ENCODE assay signal across 20 cellular contexts in the genomic region with DNA sequence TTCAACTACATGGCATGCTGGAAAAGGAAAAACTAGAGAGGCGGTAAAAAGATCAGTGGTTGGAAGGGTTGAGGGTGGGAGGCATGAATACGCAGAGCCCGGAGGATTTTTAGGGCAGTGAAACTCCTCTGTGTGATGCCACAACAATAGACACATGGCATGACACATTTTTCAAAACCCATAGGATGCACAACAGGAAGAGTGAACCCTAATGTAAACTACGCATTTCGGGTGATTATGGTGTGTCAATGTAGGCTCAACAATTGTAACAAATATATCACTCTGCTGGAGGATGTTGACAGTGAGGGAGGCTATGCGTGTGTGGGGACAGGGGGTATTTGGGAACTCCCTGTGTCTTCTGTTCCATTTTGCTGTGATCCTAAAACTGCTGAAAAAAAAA. TPM values are rescaled to one million over a fixed set of nuclear protein-coding genes. Genes with fewer than 3 reads are reported as not detected.
A peak's percentile ranks its signal among the peaks of the same experiment; 100 is the strongest.
DNase-seq lines count a peak whose midpoint lies in the region; ATAC-seq lines count a peak whose summit lies in the region.
"Had no signal": no experiment of that assay in that cellular context is flagged by ENCODE, and none has a peak within 500 bp of the region (broad histone marks: within the 10 kb centered on the region; RNA-seq: fewer than 3 reads in every experiment).

No MANE protein-coding gene starts in this region.

- no peak for DNase-seq in activated CD8-positive, alpha-beta memory T cell treated with anti-CD3 and anti-CD28 coated beads, Interleukin-2, amount 10 ng/mL, durations not matched to agents 7 days and 5 days
- DNase-seq in activated CD8-positive, alpha-beta memory T cell treated with anti-CD3 and anti-CD28 coated beads, Interleukin-2, amount 50 U/mL, for 48 hours = no peak
- no peak for DNase-seq in CD8-positive, alpha-beta memory T cell
- DNase-seq in activated naive CD8-positive, alpha-beta T cell treated with anti-CD3 and anti-CD28 coated beads for 36 hours = no peak
- DNase-seq in stimulated activated effector memory CD8-positive, alpha-beta T cell treated with anti-CD3 and anti-CD28 coated beads, Interleukin-12 subunit alpha, Interleukin-12 subunit beta, amount 100 ng/mL, for 72 hours (ENCODE audit: low spot score in 2 of 2) = no peak
- DNase-seq in GM19238 (ENCODE audit: insufficient read length, low spot score) (no peak), hippocampal formation (lab: John Stamatoyannopoulos, UW) (no peak)
- DNase-seq in activated CD4-positive, CD25-positive, alpha-beta regulatory T cell treated with anti-CD3 and anti-CD28 coated beads, Interleukin-2, amount 50 U/mL, for 72 hours = no peak
- DNase-seq: 8988T, BE2C, DMS79 treated with DMSO at 0.1 percent for 48 hours, NCI-H1417 treated with DMSO at 0.1 percent for 48 hours, NCI-H1930, NCI-H2171, NCI-H446 treated with DMSO at 0.1 percent for 48 hours, NCI-H748 treated with DMSO at 0.1 percent for 48 hours, RPMI8226 had no signal

- peaks cover 15% of the 10 kb centered on the region for H3K4me1 Mint-ChIP-seq in activated CD8-positive, alpha-beta memory T cell treated with anti-CD3 and anti-CD28 coated beads, Interleukin-2, amount 10 ng/mL, durations not matched to agents 7 days and 5 days
- H3K4me1 Mint-ChIP-seq in CD8-positive, alpha-beta memory T cell = peaks cover 23 to 26% (median 24%) of the 10 kb centered on the region in 3 donors
- peaks cover 26% of the 10 kb centered on the region for H3K4me1 Mint-ChIP-seq in activated naive CD8-positive, alpha-beta T cell treated with anti-CD3 and anti-CD28 coated beads for 36 hours
- H3K4me1 Mint-ChIP-seq in stimulated activated effector memory CD8-positive, alpha-beta T cell treated with anti-CD3 and anti-CD28 coated beads, Interleukin-12 subunit alpha, Interleukin-12 subunit beta, amount 100 ng/mL, for 72 hours = peaks cover 20% of the 10 kb centered on the region
- H3K4me1 Mint-ChIP-seq: GM23338 had no signal

- no peak overlapping the region for H3K4me3 Mint-ChIP-seq in activated CD8-positive, alpha-beta memory T cell treated with anti-CD3 and anti-CD28 coated beads, Interleukin-2, amount 10 ng/mL, durations not matched to agents 7 days and 5 days
- peak overlapping the region in 1 of 7 donors; percentile 18 for H3K4me3 Mint-ChIP-seq in CD8-positive, alpha-beta memory T cell
- no peak overlapping the region for H3K4me3 Mint-ChIP-seq in activated naive CD8-positive, alpha-beta T cell treated with anti-CD3 and anti-CD28 coated beads for 36 hours
- H3K4me3 Mint-ChIP-seq in stimulated activated effector memory CD8-positive, alpha-beta T cell treated with anti-CD3 and anti-CD28 coated beads, Interleukin-12 subunit alpha, Interleukin-12 subunit beta, amount 100 ng/mL, for 72 hours = no peak overlapping the region
- H3K4me3 Mint-ChIP-seq: GM23338 had no signal

- no peak for ATAC-seq in activated CD8-positive, alpha-beta memory T cell treated with anti-CD3 and anti-CD28 coated beads, Interleukin-2, amount 10 ng/mL, durations not matched to agents 7 days and 5 days
- peak; percentile 77 for ATAC-seq in stimulated activated effector memory CD8-positive, alpha-beta T cell treated with anti-CD3 and anti-CD28 coated beads, Interleukin-12 subunit alpha, Interleukin-12 subunit beta, amount 100 ng/mL, for 72 hours
- ATAC-seq: GM23338, HCT116 had no signal

- no peaks in the 10 kb centered on the region for H3K27me3 Mint-ChIP-seq in activated CD8-positive, alpha-beta memory T cell treated with anti-CD3 and anti-CD28 coated beads, Interleukin-2, amount 10 ng/mL, durations not matched to agents 7 days and 5 days
- peaks cover 0 to 10% of the 10 kb centered on the region in 2 donors for H3K27me3 Mint-ChIP-seq in CD8-positive, alpha-beta memory T cell
- no peaks in the 10 kb centered on the region for H3K27me3 Mint-ChIP-seq in activated naive CD8-positive, alpha-beta T cell treated with anti-CD3 and anti-CD28 coated beads for 36 hours

- H3K36me3 Mint-ChIP-seq in activated CD8-positive, alpha-beta memory T cell treated with anti-CD3 and anti-CD28 coated beads, Interleukin-2, amount 10 ng/mL, durations not matched to agents 7 days and 5 days = peaks cover 29% of the 10 kb centered on the region
- peaks cover 0 to 25% (median 8%) of the 10 kb centered on the region in 3 donors for H3K36me3 Mint-ChIP-seq in CD8-positive, alpha-beta memory T cell
- peaks cover 33% of the 10 kb centered on the region for H3K36me3 Mint-ChIP-seq in activated naive CD8-positive, alpha-beta T cell treated with anti-CD3 and anti-CD28 coated beads for 36 hours
- H3K36me3 Mint-ChIP-seq in stimulated activated effector memory CD8-positive, alpha-beta T cell treated with anti-CD3 and anti-CD28 coated beads, Interleukin-12 subunit alpha, Interleukin-12 subunit beta, amount 100 ng/mL, for 72 hours = peaks cover 7% of the 10 kb centered on the region

- H3K4me3 ChIP-seq in CD8-positive, alpha-beta memory T cell (ENCODE audit: low read length) = no peak overlapping the region
- H3K4me3 ChIP-seq: GM23338 had no signal

- peak overlapping the region; percentile 30 for H3K27ac Mint-ChIP-seq in activated CD8-positive, alpha-beta memory T cell treated with anti-CD3 and anti-CD28 coated beads, Interleukin-2, amount 10 ng/mL, durations not matched to agents 7 days and 5 days
- H3K27ac Mint-ChIP-seq in CD8-positive, alpha-beta memory T cell = peak overlapping the region; percentile 28 to 90 (median 76)
- H3K27ac Mint-ChIP-seq in activated naive CD8-positive, alpha-beta T cell treated with anti-CD3 and anti-CD28 coated beads for 36 hours = peak overlapping the region; percentile 13
- H3K27ac Mint-ChIP-seq in stimulated activated effector memory CD8-positive, alpha-beta T cell treated with anti-CD3 and anti-CD28 coated beads, Interleukin-12 subunit alpha, Interleukin-12 subunit beta, amount 100 ng/mL, for 72 hours = no peak overlapping the region
- H3K27ac Mint-ChIP-seq: GM23338 had no signal

- no peak overlapping the region for H3K27ac ChIP-seq in CD8-positive, alpha-beta memory T cell (ENCODE audit: low read depth, low read length)

- CTCF ChIA-PET in activated CD8-positive, alpha-beta memory T cell treated with anti-CD3 and anti-CD28 coated beads, Interleukin-2, amount 10 ng/mL, durations not matched to agents 7 days and 5 days (lab: Charles Lee) = no interaction called here
- CTCF ChIA-PET in CD8-positive, alpha-beta memory T cell (lab: Charles Lee) = no interaction called here

- peaks cover 5% of the 10 kb centered on the region for H3K36me3 ChIP-seq in CD8-positive, alpha-beta memory T cell (ENCODE audit: insufficient read depth, low read length)
- H3K36me3 ChIP-seq: BE2C had no signal

- no peaks in the 10 kb centered on the region for H3K9me3 Mint-ChIP-seq in activated CD8-positive, alpha-beta memory T cell treated with anti-CD3 and anti-CD28 coated beads, Interleukin-2, amount 10 ng/mL, durations not matched to agents 7 days and 5 days (ENCODE audit: low read depth)
- no peaks in the 10 kb centered on the region for H3K9me3 Mint-ChIP-seq in CD8-positive, alpha-beta memory T cell
- peaks cover 3% of the 10 kb centered on the region for H3K9me3 Mint-ChIP-seq in activated naive CD8-positive, alpha-beta T cell treated with anti-CD3 and anti-CD28 coated beads for 36 hours
- no peaks in the 10 kb centered on the region for H3K9me3 Mint-ChIP-seq in stimulated activated effector memory CD8-positive, alpha-beta T cell treated with anti-CD3 and anti-CD28 coated beads, Interleukin-12 subunit alpha, Interleukin-12 subunit beta, amount 100 ng/mL, for 72 hours
- H3K9me3 Mint-ChIP-seq: GM23338 had no signal

- no peaks in the 10 kb centered on the region for H3K27me3 ChIP-seq in CD8-positive, alpha-beta memory T cell (ENCODE audit: insufficient read depth, low read length, poor library complexity, severe bottlenecking)

- H3K4me1 ChIP-seq in CD8-positive, alpha-beta memory T cell (ENCODE audit: insufficient read depth, low read length) = peaks cover 12% of the 10 kb centered on the region
- H3K4me1 ChIP-seq: BE2C had no signal

- POLR2A ChIA-PET in CD8-positive, alpha-beta memory T cell (lab: Charles Lee) = no interaction called here

- no peaks in the 10 kb centered on the region for H3K9me3 ChIP-seq in CD8-positive, alpha-beta memory T cell (ENCODE audit: low read length)
- H3K9me3 ChIP-seq: BE2C had no signal

RNA-seq across cellular contexts. Expression of a gene that starts 15.7 kb away (rescaled TPM):
- total RNA-seq in activated CD8-positive, alpha-beta memory T cell treated with anti-CD3 and anti-CD28 coated beads, Interleukin-2, amount 10 ng/mL, durations not matched to agents 7 days and 5 days = not detected
- total RNA-seq in CD8-positive, alpha-beta memory T cell = under 1 TPM; 0.33 to 0.51 TPM
- polyA plus RNA-seq in CD8-positive, alpha-beta memory T cell = 0.01 TPM
- 1 to 10 TPM; 3.4 to 3.6 TPM for total RNA-seq in activated naive CD8-positive, alpha-beta T cell treated with anti-CD3 and anti-CD28 coated beads for 36 hours

RNA-seq across cellular contexts. Expression of a gene that starts 18.9 kb away (rescaled TPM):
- total RNA-seq in activated CD8-positive, alpha-beta memory T cell treated with anti-CD3 and anti-CD28 coated beads, Interleukin-2, amount 10 ng/mL, durations not matched to agents 7 days and 5 days = 10 to 100 TPM in 1 of 2 experiments, 1 to 10 TPM in 1; 5.1 to 11.0 TPM
- total RNA-seq in CD8-positive, alpha-beta memory T cell = 1 to 10 TPM; 1.4 to 2.0 TPM
- 3.0 TPM for polyA plus RNA-seq in CD8-positive, alpha-beta memory T cell
- 1 to 10 TPM; 1.0 to 1.3 TPM for total RNA-seq in activated naive CD8-positive, alpha-beta T cell treated with anti-CD3 and anti-CD28 coated beads for 36 hours
- total RNA-seq: G401, GM23338 had no signal
- polyA plus RNA-seq: GM23338 had no signal
